In genomic region chr2:2701176-2701781, GRCh38 we compare ENCODE assay signal across 8 cellular contexts.
"Had no signal": no experiment of that assay in that cellular context is flagged by ENCODE, and none has a peak within 500 bp of the region (broad histone marks: within the 10 kb centered on the region; RNA-seq: fewer than 3 reads in every experiment).

No MANE protein-coding gene starts in this region.

- H3K4me3 ChIP-seq: GM23338, HAP-1 had no signal

- H3K36me3 ChIP-seq: HAP-1 had no signal

- DNase-seq: H7, HFFc6 had no signal

- H3K36me3 Mint-ChIP-seq: IgD-negative memory B cell had no signal

- H3K9me3 ChIP-seq: HAP-1 had no signal

- H2AFZ ChIP-seq: GM23338 had no signal

- H3K4me3 Mint-ChIP-seq: GM23338, HFFc6, IgD-negative memory B cell had no signal

- H3K4me2 ChIP-seq: GM23338 had no signal

- H3K27ac ChIP-seq: HL-60 had no signal

- H3K9me3 Mint-ChIP-seq: GM23338 had no signal

- H3K27ac Mint-ChIP-seq: GM23338, HFFc6, IgD-negative memory B cell had no signal

- H3K4me1 ChIP-seq: HAP-1 had no signal

- FAIRE-seq: HepG2 had no signal

- ATAC-seq: GM23338, HCT116, HepG2 had no signal
